ENCODE assay signal across 1 cellular context in genomic region chr2:11892041-11892440, GRCh38.
TF ChIP-seq lines count a peak whose summit lies in the region.

No MANE protein-coding gene starts in this region.

TF ChIP-seq in K562, 482 proteins besides CTCF, POLR2A, EP300 and RAD21 (continued from another document):
- no peak for TF ChIP-seq CLOCK (CRISPR knock-in tag; IDR thresholded peaks at IDR 0.05; ENCODE audit: borderline replicate concordance)
- peak; percentile 67 for TF ChIP-seq ZNF184 (CRISPR knock-in tag; IDR thresholded peaks at IDR 0.05)
- TF ChIP-seq FOSL1 (tag; conservative IDR thresholded peaks at IDR 0.05) = peak; percentile 34; the same call in 1 of the 2 replicates
- TF ChIP-seq TCF3 (CRISPR knock-in tag; IDR thresholded peaks at IDR 0.05) = peak; percentile 47; the same call in 1 of the 2 replicates
- TF ChIP-seq MTA1 (IDR thresholded peaks at IDR 0.05; ENCODE audit: borderline replicate concordance) = no peak
- peak; percentile 35; the same call in 1 of the 2 replicates for TF ChIP-seq TAL1 (IDR thresholded peaks at IDR 0.05)
- peak; percentile 66 for TF ChIP-seq BHLHE40 (IDR thresholded peaks at IDR 0.05; ENCODE audit: low read length)
- TF ChIP-seq ZBTB34 (CRISPR knock-in tag; IDR thresholded peaks at IDR 0.05) = no peak
- TF ChIP-seq TEAD4 (IDR thresholded peaks at IDR 0.05; ENCODE audit: low read length) = 0 out of 2 replicates have a peak, but pooled peaks have one; percentile 9
- TF ChIP-seq TEAD4 (CRISPR knock-in tag; IDR thresholded peaks at IDR 0.05; ENCODE audit: borderline replicate concordance) = no peak
- no peak for TF ChIP-seq ZNF263 (CRISPR knock-in tag; IDR thresholded peaks at IDR 0.05; ENCODE audit: borderline replicate concordance)
- peak; percentile 54 for TF ChIP-seq CBFA2T3 (IDR thresholded peaks at IDR 0.05)
- TF ChIP-seq, protein P1, sequence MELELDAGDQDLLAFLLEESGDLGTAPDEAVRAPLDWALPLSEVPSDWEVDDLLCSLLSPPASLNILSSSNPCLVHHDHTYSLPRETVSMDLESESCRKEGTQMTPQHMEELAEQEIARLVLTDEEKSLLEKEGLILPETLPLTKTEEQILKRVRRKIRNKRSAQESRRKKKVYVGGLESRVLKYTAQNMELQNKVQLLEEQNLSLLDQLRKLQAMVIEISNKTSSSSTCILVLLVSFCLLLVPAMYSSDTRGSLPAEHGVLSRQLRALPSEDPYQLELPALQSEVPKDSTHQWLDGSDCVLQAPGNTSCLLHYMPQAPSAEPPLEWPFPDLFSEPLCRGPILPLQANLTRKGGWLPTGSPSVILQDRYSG (tag; conservative IDR thresholded peaks at IDR 0.05; ENCODE audit: low read depth) = no peak
